14 cellular contexts compared by ENCODE assay signal in genomic region chr19:46374526-46375475, GRCh38. TPM values are rescaled to one million over a fixed set of nuclear protein-coding genes. Genes with fewer than 3 reads are reported as not detected.
DNase-seq lines count a peak whose midpoint lies in the region; ATAC-seq, FAIRE-seq and TF ChIP-seq lines count a peak whose summit lies in the region.
"Had no signal": no experiment of that assay in that cellular context is flagged by ENCODE, and none has a peak within 500 bp of the region (broad histone marks: within the 10 kb centered on the region; RNA-seq: fewer than 3 reads in every experiment).

No MANE protein-coding gene starts in this region.

- intact Hi-C loops in PC-3 (cut with micrococcal nuclease) (loop anchor here (5.0 kb wide), 1 partner anchor 92 kb away; no protein-coding TSS in a partner anchor), sciatic nerve (cut with DNase I) (no loop called here)

- H3K4me2 ChIP-seq in GM23338 (no peak overlapping the region), PC-3 (ENCODE audit: low read length) (peak overlapping the region; percentile 78), hepatocyte (no peak overlapping the region)

- H3K9ac ChIP-seq in PC-3 (ENCODE audit: low read length): peak overlapping the region; percentile 79

- H3K4me3 ChIP-seq in GM23338: no peak overlapping the region; the same call in 1 of the 2 replicates
- H3K4me3 ChIP-seq in PC-3 (ENCODE audit: low read length): no peak overlapping the region
- H3K4me3 ChIP-seq in hepatocyte: no peak overlapping the region

- H3K27ac ChIP-seq in GM23338 (ENCODE audit: low read depth) (peak overlapping the region; percentile 99), PC-3 (ENCODE audit: low read length) (peak overlapping the region; percentile 99), hepatocyte (no peak overlapping the region)

- H3K27me3 ChIP-seq in GM23338 (ENCODE audit: insufficient read depth) (no peaks in the 10 kb centered on the region), PC-3 (ENCODE audit: low read length) (no peaks in the 10 kb centered on the region), hepatocyte (no peaks in the 10 kb centered on the region)

- peaks cover 63% of the 10 kb centered on the region for H3K79me2 ChIP-seq in GM23338 (replicated peaks; ENCODE audit: insufficient read depth)
- H3K79me2 ChIP-seq in PC-3 (ENCODE audit: low read length): peaks cover 41% of the 10 kb centered on the region
- H3K79me2 ChIP-seq in hepatocyte: peaks cover 33% of the 10 kb centered on the region

- in situ Hi-C loops in KBM-7 (cut with MboI; ENCODE audit: low pct_unique_long_range_greater_than_20kb, low sequenced_read_pairs): no loop called here

- H3K9me3 Mint-ChIP-seq in GM23338: no peaks in the 10 kb centered on the region
- H3K9me3 Mint-ChIP-seq: CD8-positive, alpha-beta T cell had no signal

- H3K27me3 Mint-ChIP-seq in GM23338 (ENCODE audit: insufficient read depth, low read depth, poor library complexity): peaks cover 11% of the 10 kb centered on the region

- H3K4me3 Mint-ChIP-seq in GM23338: no peak overlapping the region
- H3K4me3 Mint-ChIP-seq: CD8-positive, alpha-beta T cell had no signal

- BruUV-seq in PC-3 (replicated peaks; lab: Mats Ljungman, UMichigan): no TSS peak

- no peak for TF ChIP-seq POLR2A in GM12892 (IDR thresholded peaks at IDR 0.05; ENCODE audit: low read depth, low read length)

- H3K4me1 ChIP-seq in GM23338 (ENCODE audit: insufficient read depth) (peaks cover 27% of the 10 kb centered on the region), PC-3 (ENCODE audit: insufficient read depth, low read length) (peaks cover 52% of the 10 kb centered on the region), hepatocyte (ENCODE audit: insufficient read depth) (peaks cover 24% of the 10 kb centered on the region)

- peaks cover 46% of the 10 kb centered on the region for H3K36me3 Mint-ChIP-seq in GM23338 (ENCODE audit: low read depth)

- H3K4me1 Mint-ChIP-seq in GM23338: peaks cover 47% of the 10 kb centered on the region

- TF ChIP-seq CTCF in GM23338 (conservative IDR thresholded peaks at IDR 0.05; ENCODE audit: low read depth in 2 of 2) (no peak), PC-3 (conservative IDR thresholded peaks at IDR 0.05; ENCODE audit: low read depth, low read length) (no peak), hepatocyte (IDR thresholded peaks at IDR 0.05; ENCODE audit: poor library complexity) (no peak)

- H3K9me3 ChIP-seq in PC-3 (ENCODE audit: low read length): no peaks in the 10 kb centered on the region
- no peaks in the 10 kb centered on the region for H3K9me3 ChIP-seq in hepatocyte (ENCODE audit: low read depth)

- peak overlapping the region; percentile 98 for H3K27ac Mint-ChIP-seq in GM23338
- H3K27ac Mint-ChIP-seq: CD8-positive, alpha-beta T cell had no signal

- WGBS in hepatocyte (ENCODE audit: low lambda C conversion rate, missing lambda C conversion rate): 89% methylated on average over 18 of the region's 21 CpGs

- H4K20me1 ChIP-seq in GM23338 (replicated peaks; ENCODE audit: insufficient read depth): peaks cover 5% of the 10 kb centered on the region
- H4K20me1 ChIP-seq in PC-3 (ENCODE audit: low read length): no peaks in the 10 kb centered on the region
- peaks cover 13% of the 10 kb centered on the region for H4K20me1 ChIP-seq in hepatocyte (ENCODE audit: insufficient read depth, poor library complexity, severe bottlenecking)

- H3F3A ChIP-seq in GM23338 (replicated peaks; ENCODE audit: low read depth) (peaks cover 11% of the 10 kb centered on the region), PC-3 (ENCODE audit: low read length, unreplicated experiment) (no peaks in the 10 kb centered on the region)

- CTCF ChIA-PET in PC-3 (lab: Charles Lee): no interaction called here

- H3K9me2 ChIP-seq in GM23338 (ENCODE audit: insufficient read depth) (no peaks in the 10 kb centered on the region), PC-3 (replicated peaks; ENCODE audit: low read length) (no peaks in the 10 kb centered on the region), hepatocyte (replicated peaks; ENCODE audit: insufficient read depth) (no peaks in the 10 kb centered on the region)

- H2AFZ ChIP-seq in GM23338: no peak overlapping the region
- no peak overlapping the region for H2AFZ ChIP-seq in PC-3 (ENCODE audit: low read length)
- H2AFZ ChIP-seq in hepatocyte: no peak overlapping the region

- POLR2A ChIA-PET in PC-3 (lab: Charles Lee; ENCODE audit: unreplicated experiment): no interaction called here

- H3K36me3 ChIP-seq in GM23338 (ENCODE audit: insufficient read depth) (peaks cover 5% of the 10 kb centered on the region; the same call in 1 of the 2 replicates), PC-3 (ENCODE audit: low read depth, low read length) (peaks cover 15% of the 10 kb centered on the region), hepatocyte (replicated peaks; ENCODE audit: insufficient read depth, low read depth) (no peaks in the 10 kb centered on the region)

- ATAC-seq in GM23338: no peak
- no peak for ATAC-seq in PC-3
- ATAC-seq in sciatic nerve: no peak
- ATAC-seq: CD8-positive, alpha-beta T cell had no signal

- no peak for FAIRE-seq in GM12892 (lab: Jason Lieb, UNC)
- FAIRE-seq: G401.6 had no signal

- DNase-seq in GM23338 (ENCODE audit: low spot score) (no peak), PC-3 (no peak), hepatocyte (ENCODE audit: low spot score) (peak; percentile 3), sciatic nerve (ENCODE audit: low spot score) (peak; percentile 51), GM12892 (ENCODE audit: insufficient read length) (no peak), KBM-7 (no peak), NCI-H82 (lab: John Stamatoyannopoulos, UW) (no peak), UCSD-AML1 (lab: John Stamatoyannopoulos, UW; ENCODE audit: unreplicated experiment) (no peak)
- DNase-seq: activated naive CD4-positive, alpha-beta T cell treated with anti-CD3 and anti-CD28 coated beads, Interleukin-2, amount 50 U/mL, for 16 hours; CD8-positive, alpha-beta T cell; retina had no signal

TF ChIP-seq in GM23338, 12 proteins besides CTCF, POLR2A, EP300 and RAD21 (continues in another document):
- TF ChIP-seq POLR2AphosphoS5 (IDR thresholded peaks at IDR 0.05; ENCODE audit: low read depth): no peak
- no peak for TF ChIP-seq ZNF114 (CRISPR knock-in tag; IDR thresholded peaks at IDR 0.05)
- no peak for TF ChIP-seq EZH2phosphoT487 (IDR thresholded peaks at IDR 0.05; ENCODE audit: unreplicated experiment)
- no peak for TF ChIP-seq STAT1 (IDR thresholded peaks at IDR 0.05; ENCODE audit: unreplicated experiment)
- TF ChIP-seq ZNF331 (CRISPR knock-in tag; IDR thresholded peaks at IDR 0.05; ENCODE audit: low read depth): no peak

RNA-seq across cellular contexts. Expression of gene PPP5C, which starts 27.9 kb away (rescaled TPM):
- total RNA-seq in GM23338 (2014; rRNA removed; shearing (Covaris generic)): 111 and 123 TPM in 2 replicates
- 45.3 and 51.6 TPM in 2 replicates for polyA plus RNA-seq in GM23338 (2016; fragmentation: Nextera tagmentation; extraction: Ambion mirVana)
- total RNA-seq in PC-3 (2014; rRNA removed): 79.9 and 93.4 TPM in 2 replicates
- total RNA-seq in hepatocyte: 48.6 and 51.2 TPM in 2 replicates
- 67.6 and 68.8 TPM in 2 replicates for polyA plus RNA-seq in hepatocyte
- 46.9 TPM for total RNA-seq in sciatic nerve
- 53.9 TPM for polyA plus RNA-seq in GM12892 (2012; ENCODE audit: missing spikeins)

RNA-seq across cellular contexts. Expression of gene CCDC8, which starts 38.6 kb away (rescaled TPM):
- 16.5 and 17.4 TPM in 2 replicates for total RNA-seq in GM23338 (2014; rRNA removed; shearing (Covaris generic))
- polyA plus RNA-seq in GM23338 (2016; fragmentation: Nextera tagmentation; extraction: Ambion mirVana) (5.6 and 6.0 TPM in 2 replicates), hepatocyte (46.8 and 55.9 TPM in 2 replicates)
- total RNA-seq in PC-3 (2014; rRNA removed) (not detected in 2 replicates), hepatocyte (36.4 and 51.7 TPM in 2 replicates), sciatic nerve (9.0 TPM)
- not detected for polyA plus RNA-seq in GM12892 (2012; ENCODE audit: missing spikeins)
- total RNA-seq: CD8-positive, alpha-beta T cell; mononuclear cell had no signal

RNA-seq across cellular contexts. Expression of gene PNMA8C, which starts 53.9 kb away (rescaled TPM):
- total RNA-seq in GM23338 (2014; rRNA removed; shearing (Covaris generic)): 2.3 and 2.6 TPM in 2 replicates
- 0.44 and 0.59 TPM in 2 replicates for polyA plus RNA-seq in GM23338 (2016; fragmentation: Nextera tagmentation; extraction: Ambion mirVana)
- not detected in 2 replicates for total RNA-seq in PC-3 (2014; rRNA removed)
- 0.27 TPM in 1 of 2 replicates, not detected in the other for total RNA-seq in hepatocyte
- not detected in 2 replicates for polyA plus RNA-seq in hepatocyte
- total RNA-seq in sciatic nerve: not detected
- not detected for polyA plus RNA-seq in GM12892 (2012; ENCODE audit: missing spikeins)
- total RNA-seq: esophagus mucosa, mononuclear cell had no signal

Comparison
In these comparisons a context has a peak if more than half of its experiments do, and no peak if none do; other contexts are left out.
1. DNase-seq: peak in hepatocyte (single experiment) and sciatic nerve (single experiment); none in GM23338 (single experiment), PC-3 (single experiment), GM12892 (single experiment), KBM-7 (single experiment), NCI-H82 (single experiment) and UCSD-AML1 (single experiment).
2. RNA of gene CCDC8, which starts 38.6 kb away (total RNA-seq): 36.4 to 51.7 TPM in hepatocyte, 16.5 to 17.4 TPM in GM23338 and 9.0 TPM in sciatic nerve (single experiment); not detected in PC-3; every median in the first group is over 10 times any median in the second.